ENCODE assay signal across 8 cellular contexts in the genomic region with DNA sequence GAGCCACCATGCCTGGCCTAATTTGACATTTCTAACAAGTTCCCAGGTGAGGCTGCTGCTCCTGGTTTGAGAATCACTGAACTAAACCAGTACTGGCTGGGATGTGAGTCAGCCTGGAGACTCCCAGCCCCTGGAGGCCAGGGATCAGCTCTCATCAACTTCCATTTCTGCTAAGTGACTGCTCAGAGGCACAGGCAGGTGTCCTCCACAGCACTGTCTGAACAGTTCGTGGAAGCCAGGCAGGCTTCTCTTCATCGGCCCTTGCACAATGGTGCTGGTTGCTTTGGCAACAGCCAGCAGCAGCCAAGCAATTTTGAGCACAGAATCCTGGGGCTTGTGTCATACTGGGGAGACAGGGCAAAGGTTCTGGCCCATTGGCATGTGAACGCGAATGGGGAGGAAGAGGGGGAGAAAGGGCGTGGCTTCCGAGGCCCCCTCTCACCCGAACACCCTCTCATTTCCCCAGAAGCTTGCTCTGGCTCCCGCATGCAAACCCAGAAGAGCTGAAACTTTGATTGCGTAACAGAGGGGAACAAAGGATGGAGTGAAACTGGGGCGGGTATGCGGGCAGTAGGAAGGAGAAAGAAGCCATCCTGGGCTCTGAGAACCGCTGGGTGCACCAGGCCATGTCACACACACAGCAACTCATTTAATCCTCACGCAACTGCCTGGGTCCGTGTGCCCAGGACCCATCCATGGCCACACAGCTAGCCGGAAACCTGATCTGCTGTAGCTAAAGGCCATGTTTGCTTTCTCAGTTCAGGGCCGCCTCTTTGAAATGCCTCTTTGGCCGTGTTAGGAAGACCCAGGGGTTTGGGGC. TPM values are rescaled to one million over a fixed set of nuclear protein-coding genes. Genes with fewer than 3 reads are reported as not detected.
A peak's percentile ranks its signal among the peaks of the same experiment; 100 is the strongest.
DNase-seq lines count a peak whose midpoint lies in the region; ATAC-seq and TF ChIP-seq lines count a peak whose summit lies in the region.

No MANE protein-coding gene starts in this region.

- peak overlapping the region; percentile 65 for H3K27ac Mint-ChIP-seq in stimulated activated naive B cell treated with anti-CD40 and anti-IgM and Interleukin-4, amounts not matched to agents 10 μg/mL and 1 μg/mL and 100 μg/mL, for 72 hours

- H3K4me1 Mint-ChIP-seq in stimulated activated naive B cell treated with anti-CD40 and anti-IgM and Interleukin-4, amounts not matched to agents 10 μg/mL and 1 μg/mL and 100 μg/mL, for 72 hours = peaks cover 6 to 10% of the 10 kb centered on the region in 2 donors

- no peaks in the 10 kb centered on the region for H3K36me3 ChIP-seq in body of pancreas (replicated peaks in 1 of 2; ENCODE audit: insufficient read depth in 1 of 2, low read depth in 2 of 2)

- H3K4me3 ChIP-seq in body of pancreas = no peak overlapping the region

- no peaks in the 10 kb centered on the region for H3K36me3 Mint-ChIP-seq in stimulated activated naive B cell treated with anti-CD40 and anti-IgM and Interleukin-4, amounts not matched to agents 10 μg/mL and 1 μg/mL and 100 μg/mL, for 72 hours

- TF ChIP-seq CTCF in body of pancreas (IDR thresholded peaks at IDR 0.05) = no peak

- peak; percentile 71 for ATAC-seq in body of pancreas
- peak; percentile 21 to 48 for ATAC-seq in stimulated activated naive B cell treated with anti-CD40 and anti-IgM and Interleukin-4, amounts not matched to agents 10 μg/mL and 1 μg/mL and 100 μg/mL, for 72 hours (replicated peaks)
- ATAC-seq in HG03342 (IDR thresholded peaks at IDR 0.05; ENCODE audit: unreplicated experiment) = no peak

- no peak overlapping the region for H3K4me3 Mint-ChIP-seq in stimulated activated naive B cell treated with anti-CD40 and anti-IgM and Interleukin-4, amounts not matched to agents 10 μg/mL and 1 μg/mL and 100 μg/mL, for 72 hours

- peak overlapping the region in 2 of 4 donors; percentile 26 to 53 for H3K27ac ChIP-seq in body of pancreas

- 33 to 40% methylated on average over 14 to 17 of the region's 17 CpGs for WGBS in body of pancreas, 2 donors

- H3K27me3 Mint-ChIP-seq in stimulated activated naive B cell treated with anti-CD40 and anti-IgM and Interleukin-4, amounts not matched to agents 10 μg/mL and 1 μg/mL and 100 μg/mL, for 72 hours = peaks cover 0 to 5% of the 10 kb centered on the region in 2 donors

- intact Hi-C loops in body of pancreas (cut with DNase I) = no loop called here

- peaks cover 4% of the 10 kb centered on the region for H3K4me1 ChIP-seq in body of pancreas

- H3K9me3 Mint-ChIP-seq in stimulated activated naive B cell treated with anti-CD40 and anti-IgM and Interleukin-4, amounts not matched to agents 10 μg/mL and 1 μg/mL and 100 μg/mL, for 72 hours = no peaks in the 10 kb centered on the region

- no peak for TF ChIP-seq POLR2A in body of pancreas (IDR thresholded peaks at IDR 0.05)

- no peaks in the 10 kb centered on the region for H3K9me3 ChIP-seq in body of pancreas

- H3K27me3 ChIP-seq in body of pancreas = no peaks in the 10 kb centered on the region

- peak; percentile 47 for DNase-seq in D341Med (ENCODE audit: low spot score)
- DNase-seq in NCI-H187 treated with DMSO at 0.1 percent for 48 hours (lab: John Stamatoyannopoulos, UW) = peak; percentile 50
- peak; percentile 21 to 72 (median 52) for DNase-seq in body of pancreas
- peak; percentile 57 for DNase-seq in inferior parietal cortex (ENCODE audit: extremely low spot score)
- DNase-seq in stimulated activated naive B cell treated with anti-CD40 and anti-IgM and Interleukin-4, amounts not matched to agents 10 μg/mL and 1 μg/mL and 100 μg/mL, for 72 hours = no peak
- no peak for DNase-seq in GOT3 (lab: John Stamatoyannopoulos, UW)
- DNase-seq in cerebellar nuclear complex (lab: John Stamatoyannopoulos, UW) = no peak

RNA-seq across cellular contexts. Expression of a gene that starts 9.0 kb away (rescaled TPM):
- 100 to 1,000 TPM in 1 of 2 donors, 10 to 100 TPM in 1; 54.2 to 118 TPM for total RNA-seq in body of pancreas

RNA-seq across cellular contexts. Expression of a gene that starts 27.2 kb away (rescaled TPM):
- 10 to 100 TPM; 18.7 to 41.2 TPM for total RNA-seq in body of pancreas

Comparison
In these comparisons a context has a peak if more than half of its experiments do, and no peak if none do; other contexts are left out.
1. DNase-seq: peak in D341Med (single experiment), NCI-H187 treated with DMSO at 0.1 percent for 48 hours (single experiment), body of pancreas (4 of 4) and inferior parietal cortex (single experiment); none in stimulated activated naive B cell treated with anti-CD40 and anti-IgM and Interleukin-4, amounts not matched to agents 10 μg/mL and 1 μg/mL and 100 μg/mL, for 72 hours (single experiment), GOT3 (single experiment) and cerebellar nuclear complex (0 of 2).